1 cellular context compared by ENCODE assay signal in the genomic region with DNA sequence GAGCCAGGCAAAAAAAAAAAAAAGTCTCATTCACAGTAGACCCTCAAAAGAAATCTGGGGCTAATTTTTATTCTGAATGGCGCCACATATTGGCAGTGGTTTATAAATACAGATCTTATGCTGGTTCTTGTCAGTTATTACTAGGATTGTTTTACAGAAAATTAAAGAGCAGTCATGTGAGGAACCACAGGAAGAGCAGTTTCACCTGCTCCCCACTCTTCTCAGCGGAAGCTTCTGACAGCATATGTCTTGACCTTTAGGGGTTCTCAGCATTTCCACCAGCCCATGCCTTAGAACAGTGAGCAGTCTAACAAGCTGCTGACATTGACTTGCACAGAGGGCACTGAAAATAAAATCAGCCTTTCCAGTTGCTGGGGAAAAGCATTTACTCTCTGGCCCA.
TF ChIP-seq lines count a peak whose summit lies in the region.

No MANE protein-coding gene starts in this region.

TF ChIP-seq in GM23338, 12 proteins besides CTCF, POLR2A, EP300 and RAD21 (continued from another document):
- TF ChIP-seq, protein P1, sequence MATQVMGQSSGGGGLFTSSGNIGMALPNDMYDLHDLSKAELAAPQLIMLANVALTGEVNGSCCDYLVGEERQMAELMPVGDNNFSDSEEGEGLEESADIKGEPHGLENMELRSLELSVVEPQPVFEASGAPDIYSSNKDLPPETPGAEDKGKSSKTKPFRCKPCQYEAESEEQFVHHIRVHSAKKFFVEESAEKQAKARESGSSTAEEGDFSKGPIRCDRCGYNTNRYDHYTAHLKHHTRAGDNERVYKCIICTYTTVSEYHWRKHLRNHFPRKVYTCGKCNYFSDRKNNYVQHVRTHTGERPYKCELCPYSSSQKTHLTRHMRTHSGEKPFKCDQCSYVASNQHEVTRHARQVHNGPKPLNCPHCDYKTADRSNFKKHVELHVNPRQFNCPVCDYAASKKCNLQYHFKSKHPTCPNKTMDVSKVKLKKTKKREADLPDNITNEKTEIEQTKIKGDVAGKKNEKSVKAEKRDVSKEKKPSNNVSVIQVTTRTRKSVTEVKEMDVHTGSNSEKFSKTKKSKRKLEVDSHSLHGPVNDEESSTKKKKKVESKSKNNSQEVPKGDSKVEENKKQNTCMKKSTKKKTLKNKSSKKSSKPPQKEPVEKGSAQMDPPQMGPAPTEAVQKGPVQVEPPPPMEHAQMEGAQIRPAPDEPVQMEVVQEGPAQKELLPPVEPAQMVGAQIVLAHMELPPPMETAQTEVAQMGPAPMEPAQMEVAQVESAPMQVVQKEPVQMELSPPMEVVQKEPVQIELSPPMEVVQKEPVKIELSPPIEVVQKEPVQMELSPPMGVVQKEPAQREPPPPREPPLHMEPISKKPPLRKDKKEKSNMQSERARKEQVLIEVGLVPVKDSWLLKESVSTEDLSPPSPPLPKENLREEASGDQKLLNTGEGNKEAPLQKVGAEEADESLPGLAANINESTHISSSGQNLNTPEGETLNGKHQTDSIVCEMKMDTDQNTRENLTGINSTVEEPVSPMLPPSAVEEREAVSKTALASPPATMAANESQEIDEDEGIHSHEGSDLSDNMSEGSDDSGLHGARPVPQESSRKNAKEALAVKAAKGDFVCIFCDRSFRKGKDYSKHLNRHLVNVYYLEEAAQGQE (IDR thresholded peaks at IDR 0.05; ENCODE audit: unreplicated experiment): no peak
- no peak for TF ChIP-seq CREB1 (CRISPR knock-in tag; IDR thresholded peaks at IDR 0.05; ENCODE audit: low read depth)
- TF ChIP-seq ZNF114 (CRISPR knock-in tag; IDR thresholded peaks at IDR 0.05): no peak
- TF ChIP-seq NANOG (IDR thresholded peaks at IDR 0.05; ENCODE audit: borderline replicate concordance): no peak
- TF ChIP-seq, protein P2, sequence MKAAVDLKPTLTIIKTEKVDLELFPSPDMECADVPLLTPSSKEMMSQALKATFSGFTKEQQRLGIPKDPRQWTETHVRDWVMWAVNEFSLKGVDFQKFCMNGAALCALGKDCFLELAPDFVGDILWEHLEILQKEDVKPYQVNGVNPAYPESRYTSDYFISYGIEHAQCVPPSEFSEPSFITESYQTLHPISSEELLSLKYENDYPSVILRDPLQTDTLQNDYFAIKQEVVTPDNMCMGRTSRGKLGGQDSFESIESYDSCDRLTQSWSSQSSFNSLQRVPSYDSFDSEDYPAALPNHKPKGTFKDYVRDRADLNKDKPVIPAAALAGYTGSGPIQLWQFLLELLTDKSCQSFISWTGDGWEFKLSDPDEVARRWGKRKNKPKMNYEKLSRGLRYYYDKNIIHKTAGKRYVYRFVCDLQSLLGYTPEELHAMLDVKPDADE (IDR thresholded peaks at IDR 0.05): no peak
- TF ChIP-seq, protein P3, sequence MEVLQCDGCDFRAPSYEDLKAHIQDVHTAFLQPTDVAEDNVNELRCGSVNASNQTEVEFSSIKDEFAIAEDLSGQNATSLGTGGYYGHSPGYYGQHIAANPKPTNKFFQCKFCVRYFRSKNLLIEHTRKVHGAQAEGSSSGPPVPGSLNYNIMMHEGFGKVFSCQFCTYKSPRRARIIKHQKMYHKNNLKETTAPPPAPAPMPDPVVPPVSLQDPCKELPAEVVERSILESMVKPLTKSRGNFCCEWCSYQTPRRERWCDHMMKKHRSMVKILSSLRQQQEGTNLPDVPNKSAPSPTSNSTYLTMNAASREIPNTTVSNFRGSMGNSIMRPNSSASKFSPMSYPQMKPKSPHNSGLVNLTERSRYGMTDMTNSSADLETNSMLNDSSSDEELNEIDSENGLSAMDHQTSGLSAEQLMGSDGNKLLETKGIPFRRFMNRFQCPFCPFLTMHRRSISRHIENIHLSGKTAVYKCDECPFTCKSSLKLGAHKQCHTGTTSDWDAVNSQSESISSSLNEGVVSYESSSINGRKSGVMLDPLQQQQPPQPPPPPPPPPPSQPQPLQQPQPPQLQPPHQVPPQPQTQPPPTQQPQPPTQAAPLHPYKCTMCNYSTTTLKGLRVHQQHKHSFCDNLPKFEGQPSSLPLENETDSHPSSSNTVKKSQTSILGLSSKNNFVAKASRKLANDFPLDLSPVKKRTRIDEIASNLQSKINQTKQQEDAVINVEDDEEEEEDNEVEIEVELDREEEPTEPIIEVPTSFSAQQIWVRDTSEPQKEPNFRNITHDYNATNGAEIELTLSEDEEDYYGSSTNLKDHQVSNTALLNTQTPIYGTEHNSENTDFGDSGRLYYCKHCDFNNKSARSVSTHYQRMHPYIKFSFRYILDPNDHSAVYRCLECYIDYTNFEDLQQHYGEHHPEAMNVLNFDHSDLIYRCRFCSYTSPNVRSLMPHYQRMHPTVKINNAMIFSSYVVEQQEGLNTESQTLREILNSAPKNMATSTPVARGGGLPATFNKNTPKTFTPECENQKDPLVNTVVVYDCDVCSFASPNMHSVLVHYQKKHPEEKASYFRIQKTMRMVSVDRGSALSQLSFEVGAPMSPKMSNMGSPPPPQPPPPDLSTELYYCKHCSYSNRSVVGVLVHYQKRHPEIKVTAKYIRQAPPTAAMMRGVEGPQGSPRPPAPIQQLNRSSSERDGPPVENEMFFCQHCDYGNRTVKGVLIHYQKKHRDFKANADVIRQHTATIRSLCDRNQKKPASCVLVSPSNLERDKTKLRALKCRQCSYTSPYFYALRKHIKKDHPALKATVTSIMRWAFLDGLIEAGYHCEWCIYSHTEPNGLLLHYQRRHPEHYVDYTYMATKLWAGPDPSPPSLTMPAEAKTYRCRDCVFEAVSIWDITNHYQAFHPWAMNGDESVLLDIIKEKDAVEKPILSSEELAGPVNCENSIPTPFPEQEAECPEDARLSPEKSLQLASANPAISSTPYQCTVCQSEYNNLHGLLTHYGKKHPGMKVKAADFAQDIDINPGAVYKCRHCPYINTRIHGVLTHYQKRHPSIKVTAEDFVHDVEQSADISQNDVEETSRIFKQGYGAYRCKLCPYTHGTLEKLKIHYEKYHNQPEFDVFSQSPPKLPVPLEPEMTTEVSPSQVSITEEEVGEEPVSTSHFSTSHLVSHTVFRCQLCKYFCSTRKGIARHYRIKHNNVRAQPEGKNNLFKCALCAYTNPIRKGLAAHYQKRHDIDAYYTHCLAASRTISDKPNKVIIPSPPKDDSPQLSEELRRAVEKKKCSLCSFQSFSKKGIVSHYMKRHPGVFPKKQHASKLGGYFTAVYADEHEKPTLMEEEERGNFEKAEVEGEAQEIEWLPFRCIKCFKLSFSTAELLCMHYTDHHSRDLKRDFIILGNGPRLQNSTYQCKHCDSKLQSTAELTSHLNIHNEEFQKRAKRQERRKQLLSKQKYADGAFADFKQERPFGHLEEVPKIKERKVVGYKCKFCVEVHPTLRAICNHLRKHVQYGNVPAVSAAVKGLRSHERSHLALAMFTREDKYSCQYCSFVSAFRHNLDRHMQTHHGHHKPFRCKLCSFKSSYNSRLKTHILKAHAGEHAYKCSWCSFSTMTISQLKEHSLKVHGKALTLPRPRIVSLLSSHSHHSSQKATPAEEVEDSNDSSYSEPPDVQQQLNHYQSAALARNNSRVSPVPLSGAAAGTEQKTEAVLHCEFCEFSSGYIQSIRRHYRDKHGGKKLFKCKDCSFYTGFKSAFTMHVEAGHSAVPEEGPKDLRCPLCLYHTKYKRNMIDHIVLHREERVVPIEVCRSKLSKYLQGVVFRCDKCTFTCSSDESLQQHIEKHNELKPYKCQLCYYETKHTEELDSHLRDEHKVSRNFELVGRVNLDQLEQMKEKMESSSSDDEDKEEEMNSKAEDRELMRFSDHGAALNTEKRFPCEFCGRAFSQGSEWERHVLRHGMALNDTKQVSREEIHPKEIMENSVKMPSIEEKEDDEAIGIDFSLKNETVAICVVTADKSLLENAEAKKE (CRISPR knock-in tag; IDR thresholded peaks at IDR 0.05): no peak
- TF ChIP-seq STAT1 (IDR thresholded peaks at IDR 0.05; ENCODE audit: unreplicated experiment): no peak
